In genomic region chr6:13487122-13488014, GRCh38 we compare ENCODE assay signal across 1 cellular context.
TF ChIP-seq lines count a peak whose summit lies in the region.

GFOD1 (minus strand) TSS chr6:13487600; CDS start chr6:13486890, 710 bp downstream.

TF ChIP-seq in HepG2, 621 proteins besides CTCF, POLR2A, EP300 and RAD21 (continued from another document and continues in another):
- TF ChIP-seq ZNF570 (CRISPR knock-in tag; IDR thresholded peaks at IDR 0.05; ENCODE audit: borderline replicate concordance) (no peak), HMGXB4 (CRISPR knock-in tag; IDR thresholded peaks at IDR 0.05; ENCODE audit: borderline replicate concordance in 1 of 2, low read depth in 1 of 2) (peak in 1 of 2 experiments; percentile 53; a peak in 1 of 4 replicates), NFYB (CRISPR knock-in tag; IDR thresholded peaks at IDR 0.05) (no peak; the same call in none of the 2 replicates), ZNF619 (CRISPR knock-in tag; IDR thresholded peaks at IDR 0.05) (no peak), HNRNPLL (IDR thresholded peaks at IDR 0.05; ENCODE audit: low read depth, low read length, poor library complexity, severe bottlenecking) (peak; percentile 100), ETV6 (CRISPR knock-in tag; conservative IDR thresholded peaks at IDR 0.05) (peak; percentile 45; the same call in 1 of the 2 replicates), RNF2 (conservative IDR thresholded peaks at IDR 0.05; ENCODE audit: low read depth) (no peak; the same call in 1 of the 2 replicates), IRF2 (CRISPR knock-in tag; IDR thresholded peaks at IDR 0.05) (peak; percentile 41; the same call in 1 of the 2 replicates), NONO (IDR thresholded peaks at IDR 0.05) (no peak), NONO (CRISPR knock-in tag; conservative IDR thresholded peaks at IDR 0.05) (peak; percentile 52; the same call in 1 of the 2 replicates), ZFP91 (CRISPR knock-in tag; IDR thresholded peaks at IDR 0.05; ENCODE audit: borderline replicate concordance) (peak; percentile 53; the same call in 1 of the 2 replicates), SOX6 (IDR thresholded peaks at IDR 0.05) (no peak), SOX6 (CRISPR knock-in tag; IDR thresholded peaks at IDR 0.05) (no peak), ZMAT3 (CRISPR knock-in tag; conservative IDR thresholded peaks at IDR 0.05) (no peak), ZNF552 (CRISPR knock-in tag; IDR thresholded peaks at IDR 0.05; ENCODE audit: borderline replicate concordance) (0 out of 2 replicates have a peak, but pooled peaks have one; percentile 35), RBFOX2 (IDR thresholded peaks at IDR 0.05; ENCODE audit: low read depth, low read length) (peak; percentile 72), POLR2G (IDR thresholded peaks at IDR 0.05; ENCODE audit: low read depth, low read length) (peak; percentile 75), SNRNP70 (IDR thresholded peaks at IDR 0.05; ENCODE audit: low read depth, low read length) (no peak), REST (IDR thresholded peaks at IDR 0.05; ENCODE audit: borderline replicate concordance in 1 of 2, low read depth in 1 of 2, low read length in 2 of 2) (no peak), ZMYM3 (CRISPR knock-in tag; IDR thresholded peaks at IDR 0.05) (no peak), EED (CRISPR knock-in tag; IDR thresholded peaks at IDR 0.05) (0 out of 2 replicates have a peak, but pooled peaks have one; percentile 14), U2AF1 (optimal IDR thresholded peaks at IDR 0.05; ENCODE audit: low read depth, low read length) (no peak), ZNF770 (CRISPR knock-in tag; IDR thresholded peaks at IDR 0.05) (peak; percentile 20; the same call in 1 of the 2 replicates), ZFP37 (CRISPR knock-in tag; IDR thresholded peaks at IDR 0.05; ENCODE audit: borderline replicate concordance) (no peak), TFDP1 (CRISPR knock-in tag; IDR thresholded peaks at IDR 0.05; ENCODE audit: borderline replicate concordance) (peak; percentile 61; the same call in 1 of the 2 replicates), FOXC1 (CRISPR knock-in tag; IDR thresholded peaks at IDR 0.05; ENCODE audit: borderline replicate concordance) (peak; percentile 71; the same call in 1 of the 2 replicates), ZNF782 (CRISPR knock-in tag; IDR thresholded peaks at IDR 0.05; ENCODE audit: borderline replicate concordance) (peak; percentile 25; the same call in 1 of the 2 replicates), ZNF138 (CRISPR knock-in tag; IDR thresholded peaks at IDR 0.05; ENCODE audit: low read depth) (0 out of 2 replicates have a peak, but pooled peaks have one; percentile 77), ZNF274 (CRISPR knock-in tag; IDR thresholded peaks at IDR 0.05) (no peak; the same call in 1 of the 2 replicates), ZSCAN21 (CRISPR knock-in tag; IDR thresholded peaks at IDR 0.05; ENCODE audit: borderline replicate concordance) (peak; percentile 92), ZNF318 (CRISPR knock-in tag; IDR thresholded peaks at IDR 0.05) (no peak), ZNF451 (CRISPR knock-in tag; IDR thresholded peaks at IDR 0.05) (peak; percentile 21; the same call in 1 of the 2 replicates), MEIS1 (CRISPR knock-in tag; IDR thresholded peaks at IDR 0.05; ENCODE audit: borderline replicate concordance) (no peak)
